Comparison of ENCODE assay signal across 21 cellular contexts in the genomic region with DNA sequence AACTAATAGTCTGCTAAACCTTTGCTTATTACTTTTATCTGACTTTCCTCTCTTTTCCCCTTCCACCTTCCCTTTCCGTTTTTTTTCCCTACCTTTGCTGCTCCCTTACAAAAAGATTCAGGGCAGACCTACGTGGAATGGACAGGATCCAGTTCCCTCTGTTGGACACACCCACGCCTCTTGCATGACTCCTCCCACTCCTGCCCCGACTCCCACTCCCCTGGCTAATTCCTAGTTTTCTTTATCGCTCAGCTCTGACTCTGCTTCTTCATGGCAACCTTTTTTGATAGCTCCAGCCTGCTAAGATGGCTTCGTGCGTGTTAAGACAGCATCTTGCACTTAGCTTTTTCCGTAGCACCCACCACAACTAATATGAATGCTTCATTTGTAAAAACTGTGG.
DNase-seq lines count a peak whose midpoint lies in the region; TF ChIP-seq lines count a peak whose summit lies in the region.
"Had no signal": no experiment of that assay in that cellular context is flagged by ENCODE, and none has a peak within 500 bp of the region (broad histone marks: within the 10 kb centered on the region; RNA-seq: fewer than 3 reads in every experiment).

No MANE protein-coding gene starts in this region.

- peaks cover 10% of the 10 kb centered on the region for H3K9me3 Mint-ChIP-seq in MCF 10A (ENCODE audit: unreplicated experiment)
- peaks cover 5 to 12% (median 9%) of the 10 kb centered on the region in 5 experiments for H3K9me3 Mint-ChIP-seq in brain
- H3K9me3 Mint-ChIP-seq: CD4-positive, alpha-beta T cell had no signal

- H2BK120ac ChIP-seq in mesendoderm (ENCODE audit: low read depth, low read length), result no peak overlapping the region

- no peaks in the 10 kb centered on the region for H3K36me3 Mint-ChIP-seq in MCF 10A (ENCODE audit: insufficient read depth, unreplicated experiment)
- H3K36me3 Mint-ChIP-seq in brain, result peaks cover 6% of the 10 kb centered on the region
- H3K36me3 Mint-ChIP-seq: CD14-positive monocyte; CD8-positive, alpha-beta memory T cell had no signal

- POLR2A ChIA-PET in MCF 10A (lab: Yijun Ruan, JAX), result no interaction called here
- POLR2A ChIA-PET in HEK293 (lab: Yijun Ruan, JAX), result no interaction called here

- intact Hi-C loops in MCF 10A (cut with micrococcal nuclease) (no loop called here), mammary epithelial cell (cut with micrococcal nuclease) (loop anchor here (10.0 kb wide), 1 partner anchor 586 kb away; no protein-coding TSS in a partner anchor), adrenal gland (cut with DNase I) (no loop called here)

- dilution Hi-C loops in mammary epithelial cell (cut with HindIII; ENCODE audit: low sequenced_read_pairs), result no loop called here

- no peaks in the 10 kb centered on the region for H3K27me3 Mint-ChIP-seq in MCF 10A (ENCODE audit: insufficient read depth, unreplicated experiment)
- H3K27me3 Mint-ChIP-seq in brain, result no peaks in the 10 kb centered on the region
- H3K27me3 Mint-ChIP-seq: CD4-positive, alpha-beta T cell; CD8-positive, alpha-beta memory T cell had no signal

- in situ Hi-C loops in mammary epithelial cell (cut with MboI; ENCODE audit: low sequenced_read_pairs in 2 of 2), result no loop called here

- H3K27ac Mint-ChIP-seq in MCF 10A (ENCODE audit: low read depth, unreplicated experiment), result peak overlapping the region; percentile 13
- peak overlapping the region in 4 of 5 experiments; percentile 8 to 65 (median 30) for H3K27ac Mint-ChIP-seq in brain
- H3K27ac Mint-ChIP-seq: CD14-positive monocyte; CD4-positive, alpha-beta T cell; CD8-positive, alpha-beta memory T cell had no signal

- no peak for TF ChIP-seq POLR2A in adrenal gland (IDR thresholded peaks at IDR 0.05)

- H3K79me2 ChIP-seq in mammary epithelial cell (ENCODE audit: insufficient read depth, low read length) (no peaks in the 10 kb centered on the region), mesendoderm (ENCODE audit: control insufficient read depth, insufficient read depth, low read length) (no peaks in the 10 kb centered on the region)

- no peak overlapping the region for H3K56ac ChIP-seq in mesendoderm (ENCODE audit: low read length)

- no peak overlapping the region for H2AK5ac ChIP-seq in mesendoderm (ENCODE audit: low read length)

- H3K4ac ChIP-seq in mesendoderm (ENCODE audit: low read depth, low read length), result no peak overlapping the region

- H3K27me3 ChIP-seq in mammary epithelial cell (ENCODE audit: insufficient read depth, low read length) (no peaks in the 10 kb centered on the region), mesendoderm (ENCODE audit: insufficient read depth, low read length, poor library complexity) (no peaks in the 10 kb centered on the region), adrenal gland (no peaks in the 10 kb centered on the region)
- H3K27me3 ChIP-seq: BE2C; BLaER1 treated with 17β-estradiol and CSF1 and Interleukin-3, amounts not matched to agents 10 nM and 100 nM had no signal

- no peaks in the 10 kb centered on the region for H3K36me3 ChIP-seq in mammary epithelial cell (ENCODE audit: insufficient read depth, low read length)
- no peaks in the 10 kb centered on the region for H3K36me3 ChIP-seq in HEK293 (ENCODE audit: control insufficient read depth in 2 of 2, insufficient read depth in 1 of 2, low read length in 2 of 2)
- H3K36me3 ChIP-seq in mesendoderm (ENCODE audit: control insufficient read depth, insufficient read depth, low read length), result no peaks in the 10 kb centered on the region
- no peaks in the 10 kb centered on the region for H3K36me3 ChIP-seq in adrenal gland (replicated peaks in 1 of 2)
- H3K36me3 ChIP-seq: BE2C; BLaER1 treated with 17β-estradiol and CSF1 and Interleukin-3, amounts not matched to agents 10 nM and 100 nM; HAP-1 had no signal

- no peak overlapping the region for H3K4me3 ChIP-seq in mammary epithelial cell (replicated peaks in 1 of 3; ENCODE audit: insufficient read depth in 1 of 3, low read depth in 2 of 3, low read length in 3 of 3)
- H3K4me3 ChIP-seq in HEK293 (ENCODE audit: low read depth, low read length), result no peak overlapping the region
- no peak overlapping the region for H3K4me3 ChIP-seq in mesendoderm (ENCODE audit: low read length)
- H3K4me3 ChIP-seq in adrenal gland, result no peak overlapping the region
- H3K4me3 ChIP-seq: BLaER1 treated with 17β-estradiol and CSF1 and Interleukin-3, amounts not matched to agents 10 nM and 100 nM; GM23248; HAP-1 had no signal

- H3K9ac ChIP-seq in mammary epithelial cell (ENCODE audit: insufficient read depth, low read length) (no peak overlapping the region), mesendoderm (ENCODE audit: low read length) (no peak overlapping the region)
- H3K9ac ChIP-seq: BLaER1 treated with 17β-estradiol and CSF1 and Interleukin-3, amounts not matched to agents 10 nM and 100 nM; GM23248 had no signal

- WGBS in mammary epithelial cell (ENCODE audit: low coverage, missing lambda C conversion rate), result 63% methylated on average over 7 of the region's 8 CpGs
- WGBS in mesendoderm (ENCODE audit: extremely low coverage, insufficient coverage, low lambda C conversion rate), result no CpG with 5 or more reads among the region's 8 CpGs
- 81 to 88% (median 83%) methylated on average over 8 of the region's 8 CpGs for WGBS in adrenal gland, 4 donors

- H3K9me3 ChIP-seq in mammary epithelial cell (replicated peaks; ENCODE audit: insufficient read depth, low read length) (peaks cover 4% of the 10 kb centered on the region), HEK293 (ENCODE audit: control insufficient read depth, insufficient read depth, low read depth, low read length) (no peaks in the 10 kb centered on the region), adrenal gland (replicated peaks in 1 of 3) (no peaks in the 10 kb centered on the region)
- H3K9me3 ChIP-seq: BE2C; BLaER1 treated with 17β-estradiol and CSF1 and Interleukin-3, amounts not matched to agents 10 nM and 100 nM; HAP-1 had no signal

- no peak overlapping the region for H2BK5ac ChIP-seq in mesendoderm (ENCODE audit: low read length)

- CTCF ChIA-PET in MCF 10A (lab: Yijun Ruan, JAX) (interaction anchor here (0.6 kb wide), 1 partner anchor 17 kb away, joined by 3 read pairs; no protein-coding TSS in a partner anchor), mammary epithelial cell (lab: Charles Lee; ENCODE audit: low non-redundant PET) (no interaction called here), HEK293 (lab: Yijun Ruan, JAX) (interaction anchor here (0.6 kb wide), 2 partner anchors 24 to 71 kb away, joined by 3 read pairs; no protein-coding TSS in a partner anchor)

- H3K4me2 ChIP-seq in mammary epithelial cell (ENCODE audit: insufficient read depth, low read depth, low read length) (no peak overlapping the region), mesendoderm (ENCODE audit: low read length) (no peak overlapping the region)
- H3K4me2 ChIP-seq: BLaER1 treated with 17β-estradiol and CSF1 and Interleukin-3, amounts not matched to agents 10 nM and 100 nM had no signal

- no peak overlapping the region for H2BK15ac ChIP-seq in mesendoderm (replicated peaks; ENCODE audit: low read depth)

- no peak overlapping the region for H4K8ac ChIP-seq in mesendoderm (ENCODE audit: low read depth, low read length)

- DNase-seq in MCF 10A (ENCODE audit: unreplicated experiment), result no peak
- DNase-seq in mammary epithelial cell, result no peak
- peak; percentile 2 for DNase-seq in mesendoderm
- DNase-seq in adrenal gland, result no peak
- no peak for DNase-seq in midbrain (lab: John Stamatoyannopoulos, UW)
- DNase-seq in activated CD4-positive, alpha-beta T cell treated with anti-CD3 and anti-CD28 coated beads for 48 hours, result no peak
- DNase-seq: ACHN; AML-193; BE2C; CD4-positive, alpha-beta T cell; CD8-positive, alpha-beta memory T cell; DMS 273 treated with DMSO at 0.1 percent for 48 hours; DMS79; GF-D8; GM23248 had no signal

- no peaks in the 10 kb centered on the region for H3K4me1 ChIP-seq in mammary epithelial cell (ENCODE audit: insufficient read depth, low read length)
- H3K4me1 ChIP-seq in HEK293 (ENCODE audit: control insufficient read depth, insufficient read depth, low read length), result no peaks in the 10 kb centered on the region
- no peaks in the 10 kb centered on the region for H3K4me1 ChIP-seq in mesendoderm (ENCODE audit: control insufficient read depth, low read depth, low read length)
- no peaks in the 10 kb centered on the region for H3K4me1 ChIP-seq in adrenal gland (replicated peaks in 1 of 2)
- H3K4me1 ChIP-seq: HAP-1 had no signal

- H3K27ac ChIP-seq in mammary epithelial cell (ENCODE audit: insufficient read depth, low read depth, low read length) (no peak overlapping the region), HEK293 (ENCODE audit: extremely low read depth, low read depth, low read length) (no peak overlapping the region), mesendoderm (ENCODE audit: low read depth, low read length) (no peak overlapping the region), adrenal gland (no peak overlapping the region)
- H3K27ac ChIP-seq: 22Rv1; BLaER1 treated with 17β-estradiol and CSF1 and Interleukin-3, amounts not matched to agents 10 nM and 100 nM; GM23248 had no signal

- no peaks in the 10 kb centered on the region for H3K4me1 Mint-ChIP-seq in MCF 10A (ENCODE audit: insufficient read depth, unreplicated experiment)
- H3K4me1 Mint-ChIP-seq in brain, result peaks cover 59% of the 10 kb centered on the region
- H3K4me1 Mint-ChIP-seq: CD14-positive monocyte; CD8-positive, alpha-beta memory T cell had no signal

- H4K5ac ChIP-seq in mesendoderm (ENCODE audit: low read length), result no peak overlapping the region

- H3K18ac ChIP-seq in mesendoderm (ENCODE audit: low read length), result no peak overlapping the region

- H3K4me3 Mint-ChIP-seq in MCF 10A (ENCODE audit: unreplicated experiment) (no peak overlapping the region), brain (no peak overlapping the region)
- H3K4me3 Mint-ChIP-seq: CD14-positive monocyte; CD4-positive, alpha-beta T cell; CD8-positive, alpha-beta memory T cell had no signal

- TF ChIP-seq CTCF in MCF 10A (IDR thresholded peaks at IDR 0.05; ENCODE audit: unreplicated experiment) (no peak), mammary epithelial cell (conservative IDR thresholded peaks at IDR 0.05 in 1 of 2, IDR thresholded peaks at IDR 0.05 in 1 of 2; ENCODE audit: extremely low read depth in 1 of 2, insufficient read depth in 1 of 2, low read depth in 1 of 2, low read length in 2 of 2) (no peak), HEK293 (tag by site-specific recombination; IDR thresholded peaks at IDR 0.05) (no peak), brain (conservative IDR thresholded peaks at IDR 0.05) (no peak), adrenal gland (IDR thresholded peaks at IDR 0.05) (no peak)

- BruUV-seq in MCF 10A (replicated peaks; lab: Mats Ljungman, UMichigan), result no TSS peak
- no TSS peak for BruUV-seq in mammary epithelial cell (replicated peaks; lab: Mats Ljungman, UMichigan)

- no peak overlapping the region for H2AFZ ChIP-seq in mammary epithelial cell (ENCODE audit: low read depth, low read length)
- H2AFZ ChIP-seq: GM23248 had no signal

- no peaks in the 10 kb centered on the region for H3K79me1 ChIP-seq in mesendoderm (ENCODE audit: low read length)

- H3K23ac ChIP-seq in mesendoderm (ENCODE audit: low read length), result no peak overlapping the region

- no peaks in the 10 kb centered on the region for H4K20me1 ChIP-seq in mammary epithelial cell (ENCODE audit: insufficient read depth, low read length)
- H4K20me1 ChIP-seq: BLaER1 treated with 17β-estradiol and CSF1 and Interleukin-3, amounts not matched to agents 10 nM and 100 nM had no signal

TF ChIP-seq in HEK293, 187 proteins besides CTCF, POLR2A, EP300 and RAD21 (continues in another document):
- TF ChIP-seq ZNF555 (tag by site-specific recombination; conservative IDR thresholded peaks at IDR 0.05), result no peak
